Comparison of ENCODE assay signal across 17 cellular contexts in the genomic region with DNA sequence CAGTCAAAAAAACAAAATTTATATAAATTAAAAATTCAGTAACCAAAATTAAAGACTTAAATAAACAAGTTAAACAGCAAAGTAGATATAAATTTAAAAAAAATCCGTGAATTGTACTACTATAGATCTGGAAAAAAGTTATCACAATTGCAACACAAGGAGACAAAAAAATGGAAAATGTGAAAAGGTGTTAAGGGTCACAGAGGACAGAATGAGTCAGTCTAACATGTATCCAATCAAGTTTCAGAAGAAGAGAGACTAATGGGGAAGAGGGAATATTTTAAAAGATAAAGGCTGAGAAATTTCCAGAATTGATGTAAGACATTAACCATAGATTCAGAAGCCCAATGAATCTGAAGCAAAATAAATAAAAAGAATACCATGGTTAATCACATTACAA.
"Had no signal": no experiment of that assay in that cellular context is flagged by ENCODE, and none has a peak within 500 bp of the region (broad histone marks: within the 10 kb centered on the region; RNA-seq: fewer than 3 reads in every experiment).

No MANE protein-coding gene starts in this region.

- H3K27ac Mint-ChIP-seq: activated B cell treated with CpG ODN at 0.5 μM for 24 hours; activated naive CD4-positive, alpha-beta T cell treated with anti-CD3 and anti-CD28 coated beads, Interleukin-2, amount 10 ng/mL, durations not matched to agents 7 days and 5 days; dendritic cell treated with granulocyte-macrophage colony-stimulating factor and Interleukin-4, amounts not matched to agents 40 ng/mL and 50 ng/mL, for 4 days had no signal

- H3K9me3 Mint-ChIP-seq: activated B cell treated with CpG ODN at 0.5 μM for 24 hours; activated naive CD4-positive, alpha-beta T cell treated with anti-CD3 and anti-CD28 coated beads, Interleukin-2, amount 10 ng/mL, durations not matched to agents 7 days and 5 days; dendritic cell treated with granulocyte-macrophage colony-stimulating factor and Interleukin-4, amounts not matched to agents 40 ng/mL and 50 ng/mL, for 4 days had no signal

- H3K4me3 Mint-ChIP-seq: activated B cell treated with CpG ODN at 0.5 μM for 24 hours; activated naive CD4-positive, alpha-beta T cell treated with anti-CD3 and anti-CD28 coated beads, Interleukin-2, amount 10 ng/mL, durations not matched to agents 7 days and 5 days; dendritic cell treated with granulocyte-macrophage colony-stimulating factor and Interleukin-4, amounts not matched to agents 40 ng/mL and 50 ng/mL, for 4 days had no signal

- H3K27me3 Mint-ChIP-seq: activated B cell treated with CpG ODN at 0.5 μM for 24 hours; activated naive CD4-positive, alpha-beta T cell treated with anti-CD3 and anti-CD28 coated beads, Interleukin-2, amount 10 ng/mL, durations not matched to agents 7 days and 5 days; dendritic cell treated with granulocyte-macrophage colony-stimulating factor and Interleukin-4, amounts not matched to agents 40 ng/mL and 50 ng/mL, for 4 days had no signal

- FAIRE-seq: TTC549 had no signal

- DNase-seq: activated B cell treated with CpG ODN at 0.5 μM for 24 hours; activated naive CD4-positive, alpha-beta T cell treated with anti-CD3 and anti-CD28 coated beads, Interleukin-2, amount 10 ng/mL, durations not matched to agents 7 days and 5 days; activated T-cell treated with anti-CD3 and anti-CD28 coated beads, Interleukin-2, amount 50 U/mL, for 48 hours; effector memory CD4-positive, alpha-beta T cell; foreskin keratinocyte; left colon; retina; stimulated activated CD4-positive, alpha-beta T cell treated with anti-CD3 and anti-CD28 coated beads, Interleukin-12 subunit alpha, Interleukin-12 subunit beta, amount 100 ng/mL, for 4 hours; stimulated activated CD4-positive, alpha-beta T cell treated with anti-CD3 and anti-CD28 coated beads, Interleukin-2, amount 100 ng/mL, for 24 hours; upper lobe of left lung had no signal

- H3K27me3 ChIP-seq: ascending aorta, breast epithelium, foreskin keratinocyte, neutrophil, SJSA1, upper lobe of left lung had no signal

- H3K27ac ChIP-seq: ascending aorta, breast epithelium, foreskin keratinocyte, neutrophil, SJSA1, upper lobe of left lung had no signal

- H3K4me3 ChIP-seq: ascending aorta, breast epithelium, lung, SJSA1, upper lobe of left lung had no signal

- H3K4me1 Mint-ChIP-seq: activated B cell treated with CpG ODN at 0.5 μM for 24 hours had no signal

- H3K4me1 ChIP-seq: ascending aorta, breast epithelium, foreskin keratinocyte, SJSA1, upper lobe of left lung had no signal

- H3K9me3 ChIP-seq: ascending aorta, breast epithelium, neutrophil, SJSA1, upper lobe of left lung had no signal

- H3K36me3 ChIP-seq: breast epithelium had no signal

- ATAC-seq: foreskin keratinocyte, left colon had no signal
